In the genomic region with DNA sequence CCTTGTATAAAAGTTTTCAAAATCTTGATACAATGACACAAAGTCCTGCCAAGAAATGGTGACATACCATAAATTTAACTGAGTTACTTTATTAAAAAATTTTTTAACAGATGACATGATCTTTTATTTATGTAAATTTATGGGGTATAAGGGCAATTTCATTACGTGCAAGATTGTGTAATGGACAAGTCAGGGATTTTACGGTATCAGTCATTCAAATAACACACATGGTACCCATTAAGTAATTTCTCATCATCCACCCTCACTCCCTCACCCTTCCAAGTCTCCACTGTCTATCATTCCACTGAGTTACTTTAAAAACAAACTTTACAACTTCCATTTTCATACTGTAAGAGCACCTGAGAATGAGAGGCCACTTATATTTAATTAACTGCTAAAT, we compare ENCODE assay signal across 30 cellular contexts. TPM values are rescaled to one million over a fixed set of nuclear protein-coding genes. Genes with fewer than 3 reads are reported as not detected.
A peak's percentile ranks its signal among the peaks of the same experiment; 100 is the strongest.
DNase-seq lines count a peak whose midpoint lies in the region; ATAC-seq, FAIRE-seq and TF ChIP-seq lines count a peak whose summit lies in the region.
"Had no signal": no experiment of that assay in that cellular context is flagged by ENCODE, and none has a peak within 500 bp of the region (broad histone marks: within the 10 kb centered on the region; RNA-seq: fewer than 3 reads in every experiment).

No MANE protein-coding gene starts in this region.

- TF ChIP-seq RAD21 in GM12878 (IDR thresholded peaks at IDR 0.05; ENCODE audit: insufficient read depth, low read depth, low read length): no peak

- TF ChIP-seq POLR2A in GM12878 (IDR thresholded peaks at IDR 0.05; ENCODE audit: low read depth, low read length): no peak

- no peak overlapping the region for H3K27ac ChIP-seq in GM12878 (ENCODE audit: control insufficient read depth, insufficient read depth)
- H3K27ac ChIP-seq in mesenchymal stem cell (ENCODE audit: low read length, poor library complexity, severe bottlenecking): no peak overlapping the region
- H3K27ac ChIP-seq: 22Rv1, foreskin keratinocyte, ovary, right atrium auricular region, WERI-Rb-1 had no signal

- H3K4me3 Mint-ChIP-seq in activated CD8-positive, alpha-beta memory T cell treated with anti-CD3 and anti-CD28 coated beads, Interleukin-2, amount 10 ng/mL, durations not matched to agents 7 days and 5 days: no peak overlapping the region
- no peak overlapping the region for H3K4me3 Mint-ChIP-seq in nephron progenitor cell
- H3K4me3 Mint-ChIP-seq: activated naive CD8-positive, alpha-beta T cell treated with anti-CD3 and anti-CD28 coated beads for 36 hours; stimulated activated naive CD8-positive, alpha-beta T cell treated with anti-CD3 and anti-CD28 coated beads, Interleukin-15, Interleukin-2, amounts not matched to agents 100 ng/mL and 50 ng/mL, for 24 hours had no signal

- POLR2A ChIA-PET in GM12878 (lab: Charles Lee): no interaction called here

- H2BK15ac ChIP-seq in mesenchymal stem cell (ENCODE audit: low read depth, poor library complexity, severe bottlenecking): no peak overlapping the region

- peaks cover 5% of the 10 kb centered on the region for H3K79me2 ChIP-seq in GM12878 (ENCODE audit: control insufficient read depth, insufficient read depth, low read length)

- H3K4me2 ChIP-seq in GM12878 (ENCODE audit: control insufficient read depth, insufficient read depth) (no peak overlapping the region), mesenchymal stem cell (ENCODE audit: low read length, poor library complexity, severe bottlenecking) (no peak overlapping the region)

- no peak for TF ChIP-seq EP300 in GM12878 (IDR thresholded peaks at IDR 0.05; ENCODE audit: borderline replicate concordance in 1 of 2, control insufficient read depth in 1 of 2, low read depth in 2 of 2, low read length in 2 of 2)

- no peak overlapping the region for H4K8ac ChIP-seq in mesenchymal stem cell (ENCODE audit: low read length)

- ATAC-seq in activated CD8-positive, alpha-beta memory T cell treated with anti-CD3 and anti-CD28 coated beads, Interleukin-2, amount 10 ng/mL, durations not matched to agents 7 days and 5 days: no peak
- no peak for ATAC-seq in GM12878
- no peak for ATAC-seq in GM19467 (IDR thresholded peaks at IDR 0.05; ENCODE audit: unreplicated experiment)
- ATAC-seq: foreskin keratinocyte, left colon had no signal

- BruUV-seq in GM12878 (replicated peaks; lab: Mats Ljungman, UMichigan): no TSS peak

- H3K9me3 Mint-ChIP-seq in activated CD8-positive, alpha-beta memory T cell treated with anti-CD3 and anti-CD28 coated beads, Interleukin-2, amount 10 ng/mL, durations not matched to agents 7 days and 5 days (ENCODE audit: low read depth): no peaks in the 10 kb centered on the region
- no peaks in the 10 kb centered on the region for H3K9me3 Mint-ChIP-seq in nephron progenitor cell
- H3K9me3 Mint-ChIP-seq: stimulated activated naive CD8-positive, alpha-beta T cell treated with anti-CD3 and anti-CD28 coated beads, Interleukin-15, Interleukin-2, amounts not matched to agents 100 ng/mL and 50 ng/mL, for 24 hours had no signal

- H3K79me1 ChIP-seq in mesenchymal stem cell (replicated peaks; ENCODE audit: low read length, poor library complexity, severe bottlenecking): peaks cover 12% of the 10 kb centered on the region

- peaks cover 24% of the 10 kb centered on the region for H3K36me3 Mint-ChIP-seq in activated CD8-positive, alpha-beta memory T cell treated with anti-CD3 and anti-CD28 coated beads, Interleukin-2, amount 10 ng/mL, durations not matched to agents 7 days and 5 days
- H3K36me3 Mint-ChIP-seq in nephron progenitor cell (ENCODE audit: low read depth): peaks cover 28% of the 10 kb centered on the region

- no peak overlapping the region for H3K9ac ChIP-seq in GM12878 (ENCODE audit: control insufficient read depth, insufficient read depth, low read length)
- H3K9ac ChIP-seq in mesenchymal stem cell (ENCODE audit: low read length): peak overlapping the region; percentile 45

- H3K9me3 ChIP-seq in GM12878 (replicated peaks; ENCODE audit: control insufficient read depth, insufficient read depth, low read length) (no peaks in the 10 kb centered on the region), mesenchymal stem cell (ENCODE audit: control insufficient read depth, low read length) (no peaks in the 10 kb centered on the region)
- H3K9me3 ChIP-seq: ovary, right atrium auricular region, tibial nerve had no signal

- intact Hi-C loops in GM12878 (cut with micrococcal nuclease; ENCODE audit: unreplicated experiment): no loop called here

- H3K4me3 ChIP-seq in GM12878 (no peak overlapping the region), mesenchymal stem cell (ENCODE audit: insufficient read depth in 1 of 2, low read depth in 1 of 2, low read length in 2 of 2) (peak overlapping the region in 1 of 2 experiments; percentile 54)
- H3K4me3 ChIP-seq: ovary, right atrium auricular region, tibial nerve had no signal

- TF ChIP-seq CTCF in GM12878 (IDR thresholded peaks at IDR 0.05 in 2 of 3, conservative IDR thresholded peaks at IDR 0.05 in 1 of 3; ENCODE audit: control insufficient read depth in 2 of 3, extremely low read depth in 1 of 3, insufficient read depth in 1 of 3, low read depth in 3 of 3, low read length in 3 of 3) (no peak), nephron progenitor cell (IDR thresholded peaks at IDR 0.05) (no peak)

- 97% methylated on average over 2 of the region's 2 CpGs for WGBS in GM12878 (ENCODE audit: insufficient coverage, insufficient replicate concordance, low lambda C conversion rate, missing lambda C conversion rate)
- WGBS in mesenchymal stem cell: 100% methylated on average over 2 of the region's 2 CpGs

- H2BK120ac ChIP-seq in mesenchymal stem cell (ENCODE audit: low read depth, low read length): no peak overlapping the region

- in situ Hi-C loops in GM12878 (cut with MboI): no loop called here

- no peaks in the 10 kb centered on the region; the same call in 1 of the 2 replicates for H4K20me1 ChIP-seq in GM12878 (ENCODE audit: control insufficient read depth, insufficient read depth)

- H2AFZ ChIP-seq in GM12878 (ENCODE audit: control insufficient read depth, low read depth, low read length) (no peak overlapping the region), mesenchymal stem cell (ENCODE audit: low read depth, low read length) (no peak overlapping the region)

- H3K27me3 ChIP-seq in GM12878 (replicated peaks in 1 of 2; ENCODE audit: control insufficient read depth in 2 of 2, insufficient read depth in 2 of 2, low read length in 1 of 2) (no peaks in the 10 kb centered on the region), mesenchymal stem cell (ENCODE audit: control insufficient read depth in 1 of 2, insufficient read depth in 1 of 2, low read length in 2 of 2) (no peaks in the 10 kb centered on the region)
- H3K27me3 ChIP-seq: foreskin keratinocyte, ovary, right atrium auricular region, tibial nerve had no signal

- H3K23ac ChIP-seq in mesenchymal stem cell (ENCODE audit: low read length in 2 of 2): no peak overlapping the region

- RAD21 ChIA-PET in GM12878 (lab: Charles Lee; ENCODE audit: unreplicated experiment): interaction anchor here (1.2 kb wide), 1 partner anchor 16 kb away, joined by 3 read pairs; no protein-coding TSS in a partner anchor

- CTCF ChIA-PET in activated CD8-positive, alpha-beta memory T cell treated with anti-CD3 and anti-CD28 coated beads, Interleukin-2, amount 10 ng/mL, durations not matched to agents 7 days and 5 days (lab: Charles Lee): interaction anchor here (1.3 kb wide), 1 partner anchor 11 kb away, joined by 4 read pairs; no protein-coding TSS in a partner anchor
- CTCF ChIA-PET in GM12878 (lab: Yijun Ruan, JAX): interaction anchor here (0.8 to 1.9 kb wide), 2 partner anchors 26 to 120 kb away, joined by 3 read pairs; no protein-coding TSS in a partner anchor

- peaks cover 26% of the 10 kb centered on the region for H3K4me1 Mint-ChIP-seq in activated CD8-positive, alpha-beta memory T cell treated with anti-CD3 and anti-CD28 coated beads, Interleukin-2, amount 10 ng/mL, durations not matched to agents 7 days and 5 days
- H3K4me1 Mint-ChIP-seq in nephron progenitor cell: peaks cover 6% of the 10 kb centered on the region

- SMC1A ChIA-PET in GM12878 (lab: Charles Lee; ENCODE audit: uncharacterized antibody, unreplicated experiment): interaction anchor here (0.9 to 2.8 kb wide), 3 partner anchors 9 to 28 kb away, joined by 3 to 33 read pairs (median 3); no protein-coding TSS in a partner anchor

- peaks cover 3 to 4% of the 10 kb centered on the region in 2 experiments; a peak in 3 of 4 replicates for H3K36me3 ChIP-seq in GM12878 (ENCODE audit: control insufficient read depth in 2 of 2, insufficient read depth in 2 of 2, low read length in 1 of 2)
- H3K36me3 ChIP-seq in mesenchymal stem cell (ENCODE audit: control insufficient read depth in 1 of 2, insufficient read depth in 2 of 2, low read depth in 1 of 2, low read length in 2 of 2): peaks cover 10 to 17% of the 10 kb centered on the region in 2 experiments
- H3K36me3 ChIP-seq: ovary, right atrium auricular region had no signal

- no peak overlapping the region for H3K18ac ChIP-seq in mesenchymal stem cell (ENCODE audit: low read depth in 1 of 2, low read length in 2 of 2)

- H3K4me1 ChIP-seq in GM12878 (ENCODE audit: control insufficient read depth, insufficient read depth, low read length) (peaks cover 4% of the 10 kb centered on the region), mesenchymal stem cell (ENCODE audit: control insufficient read depth, insufficient read depth, low read depth, low read length) (peaks cover 11% of the 10 kb centered on the region)

- H2BK5ac ChIP-seq in mesenchymal stem cell (ENCODE audit: low read depth, low read length, poor library complexity, severe bottlenecking): no peak overlapping the region

- no peak for DNase-seq in activated CD8-positive, alpha-beta memory T cell treated with anti-CD3 and anti-CD28 coated beads, Interleukin-2, amount 10 ng/mL, durations not matched to agents 7 days and 5 days
- DNase-seq in activated CD8-positive, alpha-beta memory T cell treated with anti-CD3 and anti-CD28 coated beads for 24 hours: no peak
- no peak for DNase-seq in GM12878 (ENCODE audit: low read depth, low spot score)
- DNase-seq in mesenchymal stem cell: no peak
- DNase-seq in stimulated activated CD8-positive, alpha-beta memory T cell treated with anti-CD3 and anti-CD28 coated beads, Interleukin-4, amount 100 ng/mL, for 48 hours: no peak
- DNase-seq in NCI-H2081 (lab: John Stamatoyannopoulos, UW): no peak
- DNase-seq in nephron progenitor cell: no peak
- DNase-seq: activated CD4-positive, alpha-beta T cell treated with anti-CD3 and anti-CD28 coated beads, Interleukin-2, amount 50 U/mL, for 1 hour; activated CD8-positive, alpha-beta memory T cell treated with anti-CD3 and anti-CD28 coated beads, Interleukin-2, amount 50 U/mL, for 48 hours; activated naive CD8-positive, alpha-beta T cell treated with anti-CD3 and anti-CD28 coated beads for 36 hours; central memory CD4-positive, alpha-beta T cell; dermis blood vessel endothelial cell; GDM1; left colon; mesendoderm; NCI-H1105; NCI-H2029; NCI-H345; NCI-H774; ovary; stimulated activated CD4-positive, alpha-beta T cell treated with anti-CD3 and anti-CD28 coated beads, Interleukin-12 subunit alpha, Interleukin-12 subunit beta, amount 100 ng/mL, for 4 hours; stimulated activated CD4-positive, alpha-beta T cell treated with anti-CD3 and anti-CD28 coated beads, Interleukin-4, amount 100 ng/mL, for 24 hours; WERI-Rb-1 had no signal

- no peak overlapping the region for H3K14ac ChIP-seq in mesenchymal stem cell (ENCODE audit: low read length in 2 of 2)

- peak; percentile 59 for FAIRE-seq in GM12878 (lab: Jason Lieb, UNC)
- FAIRE-seq: astrocyte had no signal

- H2BK12ac ChIP-seq in mesenchymal stem cell (ENCODE audit: low read length in 2 of 2): no peak overlapping the region

- no peak overlapping the region for H3K4ac ChIP-seq in mesenchymal stem cell (ENCODE audit: low read depth in 1 of 2, low read length in 2 of 2)

- H4K91ac ChIP-seq in mesenchymal stem cell (ENCODE audit: low read length): no peak overlapping the region

- H3K27me3 Mint-ChIP-seq in activated CD8-positive, alpha-beta memory T cell treated with anti-CD3 and anti-CD28 coated beads, Interleukin-2, amount 10 ng/mL, durations not matched to agents 7 days and 5 days: no peaks in the 10 kb centered on the region
- no peaks in the 10 kb centered on the region for H3K27me3 Mint-ChIP-seq in nephron progenitor cell (ENCODE audit: low read depth, poor library complexity)
- H3K27me3 Mint-ChIP-seq: activated naive CD8-positive, alpha-beta T cell treated with anti-CD3 and anti-CD28 coated beads for 36 hours; stimulated activated naive CD8-positive, alpha-beta T cell treated with anti-CD3 and anti-CD28 coated beads, Interleukin-15, Interleukin-2, amounts not matched to agents 100 ng/mL and 50 ng/mL, for 24 hours had no signal

- no peak overlapping the region for H2AK5ac ChIP-seq in mesenchymal stem cell (ENCODE audit: low read length, severe bottlenecking)

- H3K27ac Mint-ChIP-seq in activated CD8-positive, alpha-beta memory T cell treated with anti-CD3 and anti-CD28 coated beads, Interleukin-2, amount 10 ng/mL, durations not matched to agents 7 days and 5 days: peak overlapping the region; percentile 22
- H3K27ac Mint-ChIP-seq in nephron progenitor cell: no peak overlapping the region
- H3K27ac Mint-ChIP-seq: activated naive CD8-positive, alpha-beta T cell treated with anti-CD3 and anti-CD28 coated beads for 36 hours; stimulated activated naive CD8-positive, alpha-beta T cell treated with anti-CD3 and anti-CD28 coated beads, Interleukin-15, Interleukin-2, amounts not matched to agents 100 ng/mL and 50 ng/mL, for 24 hours had no signal

RNA-seq across cellular contexts. Expression of a gene that starts 37.4 kb away (rescaled TPM):
- total RNA-seq in activated CD8-positive, alpha-beta memory T cell treated with anti-CD3 and anti-CD28 coated beads, Interleukin-2, amount 10 ng/mL, durations not matched to agents 7 days and 5 days: 10 to 100 TPM; 34.5 to 43.3 TPM
- 55.2 and 61.5 TPM in 2 replicates for total RNA-seq in GM12878 (2013; cell fraction: nucleolus; rRNA removed)
- 17.6 and 21.7 TPM in 2 replicates for total RNA-seq in GM12878 (2014; rRNA removed)
- total RNA-seq in GM12878 (2014; rRNA removed; fragmentation: Illumina TruSeq; extraction: Trizol): 25.2 and 25.3 TPM in 2 replicates
- 32.5 and 35.1 TPM in 2 replicates for total RNA-seq in GM12878 (2021)
- polyA plus RNA-seq in GM12878 (2011; ENCODE audit: low read depth): 9.4 TPM
- polyA plus RNA-seq in GM12878 (2011; rRNA removed): 25.2 and 32.5 TPM in 2 replicates
- polyA plus RNA-seq in GM12878 (2011; cell fraction: cytosol; rRNA removed): 10.5 and 13.0 TPM in 2 replicates
- 8.0 and 8.3 TPM in 2 replicates for polyA plus RNA-seq in GM12878 (2011; cell fraction: nucleus; rRNA removed)
- polyA plus RNA-seq in GM12878 (2012): 8.6 and 9.5 TPM in 2 replicates
- 18.8 and 25.0 TPM in 2 replicates for polyA plus RNA-seq in GM12878 (2014; fragmentation: Illumina TruSeq; extraction: Trizol)
- polyA plus RNA-seq in GM12878 (2014; fragmentation: Nextera tagmentation; extraction: Ambion mirVana): 1 to 10 TPM; 6.9 to 7.3 TPM
- polyA plus RNA-seq in GM12878 (2014; rRNA removed): 11.3 and 14.1 TPM in 2 replicates
- polyA plus RNA-seq in GM12878 (2016; fragmentation: Nextera tagmentation; extraction: Ambion mirVana): 10 to 100 TPM; 20.7 to 26.2 TPM
- polyA minus RNA-seq in GM12878 (2011; rRNA and poly(A)+ RNA removed): 19.3 and 33.5 TPM in 2 replicates
- polyA minus RNA-seq in GM12878 (2011; cell fraction: cytosol; rRNA and poly(A)+ RNA removed): 6.0 and 9.6 TPM in 2 replicates
- polyA minus RNA-seq in GM12878 (2011; cell fraction: nucleus; rRNA and poly(A)+ RNA removed): 4.0 and 9.5 TPM in 2 replicates
- 16.1 TPM for polyA plus RNA-seq in mesenchymal stem cell (2013, experiment 1 of 2)
- polyA plus RNA-seq in mesenchymal stem cell (2013, experiment 2 of 2): 15.5 TPM
